ENCODE assay signal across 24 cellular contexts in genomic region chr2:227536445-227536844, GRCh38.
DNase-seq lines count a peak whose midpoint lies in the region; ATAC-seq and TF ChIP-seq lines count a peak whose summit lies in the region.
"Had no signal": no experiment of that assay in that cellular context is flagged by ENCODE, and none has a peak within 500 bp of the region (broad histone marks: within the 10 kb centered on the region; RNA-seq: fewer than 3 reads in every experiment).

No MANE protein-coding gene starts in this region.

- H4K20me1 ChIP-seq in GM23248 (ENCODE audit: insufficient read depth) (no peaks in the 10 kb centered on the region), hepatocyte (ENCODE audit: insufficient read depth, poor library complexity, severe bottlenecking) (no peaks in the 10 kb centered on the region)

- H3K36me3 ChIP-seq in GM23248 (ENCODE audit: low read depth) (peaks cover 91% of the 10 kb centered on the region), hepatocyte (replicated peaks; ENCODE audit: insufficient read depth, low read depth) (peaks cover 4% of the 10 kb centered on the region)

- H3K4me2 ChIP-seq in GM23248 (ENCODE audit: unreplicated experiment) (no peak overlapping the region), hepatocyte (no peak overlapping the region)
- H3K4me2 ChIP-seq: A549, KMS-11 had no signal

- DNase-seq in NCI-H1694 (lab: John Stamatoyannopoulos, UW), result peak; percentile 29
- no peak for DNase-seq in NCI-H1694 treated with DMSO at 0.1 percent for 48 hours (lab: John Stamatoyannopoulos, UW)
- DNase-seq in GM23248, result peak; percentile 26
- peak; percentile 60 for DNase-seq in NCI-H69 (lab: John Stamatoyannopoulos, UW)
- peak; percentile 37 for DNase-seq in hepatocyte (ENCODE audit: low spot score)
- DNase-seq in T-helper 9 cell, result no peak
- DNase-seq in mesothelial cell of epicardium (ENCODE audit: low spot score in 2 of 2, unreplicated experiment in 2 of 2), result no peak
- DNase-seq: activated CD4-positive, alpha-beta T cell treated with anti-CD3 and anti-CD28 coated beads, Interleukin-2, amount 50 U/mL, for 48 hours; activated naive CD4-positive, alpha-beta T cell treated with anti-CD3 and anti-CD28 coated beads for 36 hours; activated T-cell treated with anti-CD3 and anti-CD28 coated beads for 4 hours; aorta; C1 segment of cervical spinal cord; effector memory CD8-positive, alpha-beta T cell; esophagus squamous epithelium; glutamatergic neuron; left ventricle myocardium inferior; NCI-H510A treated with DMSO at 0.1 percent for 48 hours; stimulated activated CD4-positive, alpha-beta T cell treated with anti-CD3 and anti-CD28 coated beads, Interleukin-12 subunit alpha, Interleukin-12 subunit beta, amount 100 ng/mL, for 4 hours; T-helper 2 cell had no signal

- no peak for ATAC-seq in HG02678 (IDR thresholded peaks at IDR 0.05; ENCODE audit: unreplicated experiment)
- ATAC-seq: effector memory CD8-positive, alpha-beta T cell; Right ventricle myocardium inferior had no signal

- H3K9me3 Mint-ChIP-seq in mesothelial cell of epicardium, result peaks cover 12% of the 10 kb centered on the region

- no peaks in the 10 kb centered on the region for H3K4me1 Mint-ChIP-seq in mesothelial cell of epicardium

- WGBS in GM23248 (ENCODE audit: low coverage in 1 of 2, low lambda C conversion rate in 2 of 2, missing lambda C conversion rate in 2 of 2), 2 experiments, result 52 to 58% methylated on average over 2 of the region's 2 CpGs
- WGBS in hepatocyte (ENCODE audit: low lambda C conversion rate, missing lambda C conversion rate), result 79% methylated on average over 2 of the region's 2 CpGs

- H3K27ac ChIP-seq in GM23248, result no peak overlapping the region
- H3K27ac ChIP-seq in hepatocyte, result no peak overlapping the region
- H3K27ac ChIP-seq: A549, esophagus squamous epithelium, KMS-11, left ventricle myocardium inferior, neutrophil had no signal

- in situ Hi-C loops in GM23248 (cut with MboI), result no loop called here

- H3K79me2 ChIP-seq in GM23248 (ENCODE audit: insufficient read depth) (peaks cover 81% of the 10 kb centered on the region), hepatocyte (peaks cover 20% of the 10 kb centered on the region)

- peaks cover 37% of the 10 kb centered on the region for H3K36me3 Mint-ChIP-seq in mesothelial cell of epicardium

- no peak overlapping the region for H3K9ac ChIP-seq in GM23248
- H3K9ac ChIP-seq: KMS-11 had no signal

- H3K9me3 ChIP-seq in GM23248 (ENCODE audit: low read depth) (no peaks in the 10 kb centered on the region), hepatocyte (ENCODE audit: low read depth) (peaks cover 6% of the 10 kb centered on the region)
- H3K9me3 ChIP-seq: neutrophil had no signal

- H3K27ac Mint-ChIP-seq in mesothelial cell of epicardium, result no peak overlapping the region
- H3K27ac Mint-ChIP-seq: effector memory CD8-positive, alpha-beta T cell had no signal

- no peak overlapping the region for H2AFZ ChIP-seq in GM23248
- H2AFZ ChIP-seq in hepatocyte, result no peak overlapping the region

- H3K4me1 ChIP-seq in GM23248 (ENCODE audit: insufficient read depth) (no peaks in the 10 kb centered on the region), hepatocyte (ENCODE audit: insufficient read depth) (no peaks in the 10 kb centered on the region)
- H3K4me1 ChIP-seq: esophagus squamous epithelium, left ventricle myocardium inferior had no signal

- peaks cover 14% of the 10 kb centered on the region; the same call in 1 of the 2 replicates for H3F3A ChIP-seq in GM23248 (ENCODE audit: insufficient read depth)

- H3K9me2 ChIP-seq in GM23248 (ENCODE audit: insufficient read depth) (no peaks in the 10 kb centered on the region), hepatocyte (replicated peaks; ENCODE audit: insufficient read depth) (no peaks in the 10 kb centered on the region)

- H3K4me3 ChIP-seq in GM23248, result no peak overlapping the region
- H3K4me3 ChIP-seq in hepatocyte, result no peak overlapping the region
- H3K4me3 ChIP-seq: A549, esophagus squamous epithelium, left ventricle myocardium inferior had no signal

- H3K4me3 Mint-ChIP-seq in mesothelial cell of epicardium, result no peak overlapping the region
- H3K4me3 Mint-ChIP-seq: activated naive CD4-positive, alpha-beta T cell treated with anti-CD3 and anti-CD28 coated beads for 36 hours; effector memory CD8-positive, alpha-beta T cell had no signal

- no peak for TF ChIP-seq CTCF in hepatocyte (IDR thresholded peaks at IDR 0.05; ENCODE audit: poor library complexity)
- no peak for TF ChIP-seq CTCF in mesothelial cell of epicardium (IDR thresholded peaks at IDR 0.05; ENCODE audit: unreplicated experiment)

- H3K27me3 Mint-ChIP-seq in mesothelial cell of epicardium (ENCODE audit: low read depth), result no peaks in the 10 kb centered on the region
- H3K27me3 Mint-ChIP-seq: effector memory CD8-positive, alpha-beta T cell had no signal

- H3K27me3 ChIP-seq in GM23248 (replicated peaks; ENCODE audit: insufficient read depth) (no peaks in the 10 kb centered on the region), hepatocyte (no peaks in the 10 kb centered on the region)
- H3K27me3 ChIP-seq: esophagus squamous epithelium, neutrophil had no signal

Comparison
In these comparisons a context has a peak if more than half of its experiments do, and no peak if none do; other contexts are left out.
1. DNase-seq: peak in NCI-H1694 (single experiment), GM23248 (single experiment), NCI-H69 (single experiment) and hepatocyte (single experiment); none in NCI-H1694 treated with DMSO at 0.1 percent for 48 hours (single experiment), T-helper 9 cell (single experiment) and mesothelial cell of epicardium (0 of 2).